In genomic region chr6:14117158-14118090, GRCh38 we compare ENCODE assay signal across 1 cellular context.
A peak's percentile ranks its signal among the peaks of the same experiment; 100 is the strongest.
TF ChIP-seq lines count a peak whose summit lies in the region.

Gene CD83 (plus strand): TSS chr6:14117772. CDS start chr6:14117812, 40 bp downstream.

TF ChIP-seq in GM12878, 131 proteins besides CTCF, POLR2A, EP300 and RAD21 (continued from another document):
- TF ChIP-seq E2F8 (IDR thresholded peaks at IDR 0.05; ENCODE audit: low read depth, partially characterized antibody) (no peak), ASH2L (IDR thresholded peaks at IDR 0.05; ENCODE audit: borderline replicate concordance, low read depth) (no peak; the same call in 1 of the 2 replicates), SMAD5 (IDR thresholded peaks at IDR 0.05; ENCODE audit: low read depth) (peak; percentile 88), WRNIP1 (IDR thresholded peaks at IDR 0.05; ENCODE audit: borderline replicate concordance, low read depth, low read length) (no peak)
